In genomic region chr17:57009737-57010445, GRCh38 we compare ENCODE assay signal across 8 cellular contexts. TPM values are rescaled to one million over a fixed set of nuclear protein-coding genes. Genes with fewer than 3 reads are reported as not detected.
A peak's percentile ranks its signal among the peaks of the same experiment; 100 is the strongest.
DNase-seq lines count a peak whose midpoint lies in the region; ATAC-seq and TF ChIP-seq lines count a peak whose summit lies in the region.

No MANE protein-coding gene starts in this region.

- ATAC-seq in GM21529 (IDR thresholded peaks at IDR 0.05; ENCODE audit: unreplicated experiment): peak; percentile 65
- no peak for ATAC-seq in HG02623 (IDR thresholded peaks at IDR 0.05; ENCODE audit: unreplicated experiment)

- H3K9me3 ChIP-seq in SU-DHL-6 (ENCODE audit: insufficient read depth, low read length): no peaks in the 10 kb centered on the region
- H3K9me3 ChIP-seq in adrenal gland (replicated peaks in 1 of 3): no peaks in the 10 kb centered on the region
- no peaks in the 10 kb centered on the region for H3K9me3 ChIP-seq in smooth muscle cell (replicated peaks; ENCODE audit: low read depth)

- intact Hi-C loops in adrenal gland (cut with DNase I): no loop called here

- no peaks in the 10 kb centered on the region for H3K9me2 ChIP-seq in SU-DHL-6 (replicated peaks; ENCODE audit: insufficient read depth, low read length)

- H3K4me1 ChIP-seq in adrenal gland (replicated peaks in 1 of 2) (peaks cover 0 to 8% of the 10 kb centered on the region in 2 donors), smooth muscle cell (ENCODE audit: low read depth) (no peaks in the 10 kb centered on the region)

- TF ChIP-seq CTCF in NB4 (IDR thresholded peaks at IDR 0.05; ENCODE audit: low read depth, low read length) (peak; percentile 92), SU-DHL-6 (IDR thresholded peaks at IDR 0.05; ENCODE audit: insufficient read depth, low read length, poor library complexity, severe bottlenecking) (peak; percentile 56), adrenal gland (IDR thresholded peaks at IDR 0.05) (peak; percentile 57 to 73 (median 70)), smooth muscle cell (IDR thresholded peaks at IDR 0.05; ENCODE audit: borderline replicate concordance, insufficient read depth, poor library complexity, severe bottlenecking) (peak; percentile 47)

- no peak overlapping the region for H3K9ac ChIP-seq in SU-DHL-6 (ENCODE audit: low read length)
- H3K9ac ChIP-seq in smooth muscle cell (ENCODE audit: low read depth): no peak overlapping the region

- no peak overlapping the region for H3K4me2 ChIP-seq in SU-DHL-6 (ENCODE audit: low read depth, low read length, poor library complexity, severe bottlenecking)
- no peak overlapping the region for H3K4me2 ChIP-seq in smooth muscle cell

- H3K36me3 ChIP-seq in SU-DHL-6 (ENCODE audit: low read length) (no peaks in the 10 kb centered on the region), adrenal gland (replicated peaks in 1 of 2) (peaks cover 0 to 4% of the 10 kb centered on the region in 2 donors), smooth muscle cell (ENCODE audit: low read depth) (no peaks in the 10 kb centered on the region)

- H3F3A ChIP-seq in SU-DHL-6 (ENCODE audit: insufficient read depth) (no peaks in the 10 kb centered on the region; the same call in 1 of the 2 replicates), smooth muscle cell (ENCODE audit: low read depth) (no peaks in the 10 kb centered on the region)

- H3K4me3 ChIP-seq in NB4 (ENCODE audit: low read depth, low read length) (no peak overlapping the region), SU-DHL-6 (ENCODE audit: insufficient read depth, low read length, poor library complexity, severe bottlenecking) (no peak overlapping the region), adrenal gland (no peak overlapping the region), smooth muscle cell (no peak overlapping the region)

- no peak overlapping the region for H3K27ac ChIP-seq in SU-DHL-6 (ENCODE audit: low read depth, low read length)
- no peak overlapping the region for H3K27ac ChIP-seq in adrenal gland
- no peak overlapping the region for H3K27ac ChIP-seq in smooth muscle cell (ENCODE audit: low read depth)

- H3K27me3 ChIP-seq in SU-DHL-6 (ENCODE audit: low read length) (no peaks in the 10 kb centered on the region), adrenal gland (no peaks in the 10 kb centered on the region), smooth muscle cell (ENCODE audit: low read depth) (no peaks in the 10 kb centered on the region)

- H2AFZ ChIP-seq in SU-DHL-6 (ENCODE audit: low read depth, low read length, severe bottlenecking) (no peak overlapping the region), smooth muscle cell (ENCODE audit: low read depth) (no peak overlapping the region)

- H4K20me1 ChIP-seq in SU-DHL-6 (ENCODE audit: low read depth, low read length): no peaks in the 10 kb centered on the region
- no peaks in the 10 kb centered on the region for H4K20me1 ChIP-seq in smooth muscle cell (ENCODE audit: low read depth)

- no peaks in the 10 kb centered on the region for H3K79me2 ChIP-seq in SU-DHL-6 (ENCODE audit: insufficient read depth, low read length)
- no peaks in the 10 kb centered on the region for H3K79me2 ChIP-seq in smooth muscle cell (ENCODE audit: low read depth)

- peak; percentile 60 for DNase-seq in COLO829 (ENCODE audit: low spot score)
- DNase-seq in NB4 (ENCODE audit: low read depth): peak; percentile 80
- peak; percentile 38 to 81 (median 61) for DNase-seq in adrenal gland
- peak; percentile 5 to 33 for DNase-seq in hippocampal formation (lab: John Stamatoyannopoulos, UW)
- no peak for DNase-seq in smooth muscle cell (lab: John Stamatoyannopoulos, UW; ENCODE audit: unreplicated experiment)

- no peak for TF ChIP-seq POLR2A in NB4 (IDR thresholded peaks at IDR 0.05; ENCODE audit: extremely low read depth, insufficient read length)
- TF ChIP-seq POLR2A in adrenal gland (IDR thresholded peaks at IDR 0.05): no peak

- 17 to 23% (median 22%) methylated on average over 7 of the region's 7 CpGs for WGBS in adrenal gland, 4 donors
- 45% methylated on average over 7 of the region's 7 CpGs for WGBS in smooth muscle cell (ENCODE audit: low lambda C conversion rate)

RNA-seq across cellular contexts. Expression of gene SCPEP1, which starts 32.0 kb away (rescaled TPM):
- total RNA-seq in adrenal gland (100 to 1,000 TPM; 194 to 328 (median 229) TPM), smooth muscle cell (32.0 and 48.5 TPM in 2 replicates)
- polyA plus RNA-seq in adrenal gland (100 to 1,000 TPM; 206 to 408 (median 334) TPM), smooth muscle cell (37.0 and 42.8 TPM in 2 replicates)

RNA-seq across cellular contexts. Expression of gene COIL, which starts 49.0 kb away (rescaled TPM):
- total RNA-seq in adrenal gland (10 to 100 TPM in 3 of 8 donors, 1 to 10 TPM in 5; 4.3 to 13.2 (median 9.0) TPM), smooth muscle cell (29.2 and 30.3 TPM in 2 replicates)
- polyA plus RNA-seq in adrenal gland (10 to 100 TPM in 1 of 3 donors, 1 to 10 TPM in 2; 6.3 to 14.8 (median 8.4) TPM), smooth muscle cell (15.5 and 20.3 TPM in 2 replicates)
